8 cellular contexts compared by ENCODE assay signal in the genomic region with DNA sequence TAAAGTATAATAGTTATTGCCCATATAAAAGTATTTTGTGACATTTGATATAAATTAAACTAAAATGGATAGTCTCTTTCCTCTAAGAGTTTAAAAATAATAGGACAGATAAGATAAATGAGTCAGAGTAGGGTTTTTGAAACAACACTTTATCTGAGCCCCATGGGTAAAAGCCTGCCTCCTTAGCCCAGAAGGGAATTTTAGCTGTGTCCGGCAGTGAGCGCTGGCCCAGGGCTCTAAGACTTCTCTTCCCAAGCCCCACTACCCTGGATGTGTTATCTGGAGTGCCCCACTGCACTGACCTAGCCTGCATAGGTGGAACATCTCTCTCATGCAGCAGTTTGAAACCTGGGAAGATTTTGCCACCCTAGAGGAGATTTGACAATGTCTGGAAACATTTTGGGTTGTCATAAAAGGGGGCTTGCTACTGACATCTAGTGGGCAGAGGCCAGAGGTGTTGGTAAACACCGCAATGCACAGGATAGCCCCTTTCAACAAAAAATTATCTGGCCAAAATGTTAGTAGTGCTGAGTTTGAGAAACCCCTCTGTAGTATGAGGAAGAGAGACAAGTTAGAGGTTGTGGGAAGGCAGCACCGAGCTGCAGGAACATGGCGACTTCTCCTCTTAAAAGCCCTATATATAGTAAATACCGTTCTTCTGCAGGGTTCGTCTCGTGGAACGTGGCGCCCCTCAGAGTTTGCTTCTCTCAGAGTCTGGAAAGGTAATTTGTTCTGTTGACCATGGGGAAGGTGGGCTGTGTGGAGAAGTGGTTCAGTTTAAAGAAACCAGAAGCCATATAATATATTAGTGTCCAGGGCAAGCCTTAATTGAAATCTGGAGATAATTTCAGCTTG. TPM values are rescaled to one million over a fixed set of nuclear protein-coding genes. Genes with fewer than 3 reads are reported as not detected.
DNase-seq lines count a peak whose midpoint lies in the region; ATAC-seq and TF ChIP-seq lines count a peak whose summit lies in the region.

No MANE protein-coding gene starts in this region.

- no peak overlapping the region for H2BK120ac ChIP-seq in mesenchymal stem cell (ENCODE audit: low read depth, low read length)

- H3K4me3 ChIP-seq in AG09309 (ENCODE audit: control insufficient read depth, low read depth, low read length): no peak overlapping the region
- no peak overlapping the region for H3K4me3 ChIP-seq in OCI-LY3 (ENCODE audit: low read length)
- H3K4me3 ChIP-seq in mesenchymal stem cell (ENCODE audit: insufficient read depth in 1 of 2, low read depth in 1 of 2, low read length in 2 of 2): no peak overlapping the region

- H3K27me3 ChIP-seq in OCI-LY3 (ENCODE audit: low read depth, low read length) (no peaks in the 10 kb centered on the region), mesenchymal stem cell (ENCODE audit: control insufficient read depth in 1 of 2, insufficient read depth in 1 of 2, low read length in 2 of 2) (no peaks in the 10 kb centered on the region)

- no peak overlapping the region for H3K18ac ChIP-seq in mesenchymal stem cell (ENCODE audit: low read depth in 1 of 2, low read length in 2 of 2)

- no peak overlapping the region for H3K4ac ChIP-seq in mesenchymal stem cell (ENCODE audit: low read depth in 1 of 2, low read length in 2 of 2)

- no peak overlapping the region for H2BK12ac ChIP-seq in mesenchymal stem cell (ENCODE audit: low read length in 2 of 2)

- TF ChIP-seq CTCF in AG09309 (IDR thresholded peaks at IDR 0.05; ENCODE audit: control insufficient read depth, insufficient read depth, low read depth, low read length, missing control alignments) (peak; percentile 71), GM10266 (IDR thresholded peaks at IDR 0.05; ENCODE audit: control insufficient read depth, insufficient read depth, low read depth, missing control alignments) (peak; percentile 54), OCI-LY3 (IDR thresholded peaks at IDR 0.05; ENCODE audit: low read depth, low read length) (peak; percentile 68)

- H3K4me2 ChIP-seq in OCI-LY3 (ENCODE audit: low read length) (no peak overlapping the region), mesenchymal stem cell (ENCODE audit: low read length, poor library complexity, severe bottlenecking) (no peak overlapping the region)

- 95% methylated on average over 10 of the region's 10 CpGs for WGBS in mesenchymal stem cell

- H3K27ac ChIP-seq in OCI-LY3 (ENCODE audit: low read length) (no peak overlapping the region), mesenchymal stem cell (ENCODE audit: low read length, poor library complexity, severe bottlenecking) (no peak overlapping the region)

- H3K9ac ChIP-seq in OCI-LY3 (ENCODE audit: low read length) (no peak overlapping the region), mesenchymal stem cell (ENCODE audit: low read length) (no peak overlapping the region)

- no peak overlapping the region for H2BK5ac ChIP-seq in mesenchymal stem cell (ENCODE audit: low read depth, low read length, poor library complexity, severe bottlenecking)

- H2BK15ac ChIP-seq in mesenchymal stem cell (ENCODE audit: low read depth, poor library complexity, severe bottlenecking): no peak overlapping the region

- H3K4me1 ChIP-seq in OCI-LY3 (ENCODE audit: low read length) (no peaks in the 10 kb centered on the region), mesenchymal stem cell (ENCODE audit: control insufficient read depth, insufficient read depth, low read depth, low read length) (no peaks in the 10 kb centered on the region)

- H3K36me3 ChIP-seq in OCI-LY3 (replicated peaks; ENCODE audit: low read depth, low read length) (peaks cover 12% of the 10 kb centered on the region), mesenchymal stem cell (ENCODE audit: control insufficient read depth in 1 of 2, insufficient read depth in 2 of 2, low read depth in 1 of 2, low read length in 2 of 2) (peaks cover 50 to 71% of the 10 kb centered on the region in 2 experiments)

- H3K23ac ChIP-seq in mesenchymal stem cell (ENCODE audit: low read length in 2 of 2): no peak overlapping the region

- H4K8ac ChIP-seq in mesenchymal stem cell (ENCODE audit: low read length): no peak overlapping the region

- H2AK5ac ChIP-seq in mesenchymal stem cell (ENCODE audit: low read length, severe bottlenecking): no peak overlapping the region

- H2AFZ ChIP-seq in OCI-LY3 (ENCODE audit: low read depth, low read length): no peak overlapping the region
- no peak overlapping the region for H2AFZ ChIP-seq in mesenchymal stem cell (ENCODE audit: low read depth, low read length)

- no peak for ATAC-seq in GM21423 (IDR thresholded peaks at IDR 0.05; ENCODE audit: unreplicated experiment)

- H3K79me2 ChIP-seq in OCI-LY3 (ENCODE audit: low read length): no peaks in the 10 kb centered on the region

- no peak overlapping the region for H3K14ac ChIP-seq in mesenchymal stem cell (ENCODE audit: low read length in 2 of 2)

- H3K9me3 ChIP-seq in OCI-LY3 (ENCODE audit: insufficient read depth, low read length): no peaks in the 10 kb centered on the region
- no peaks in the 10 kb centered on the region for H3K9me3 ChIP-seq in mesenchymal stem cell (ENCODE audit: control insufficient read depth, low read length)

- DNase-seq in AG09309 (ENCODE audit: low read depth): no peak
- DNase-seq in GM10266 (ENCODE audit: extremely low spot score): peak; percentile 19
- peak; percentile 63 for DNase-seq in dermis blood vessel endothelial cell
- DNase-seq in mesenchymal stem cell: peak; percentile 46
- DNase-seq in activated effector memory CD4-positive, alpha-beta T cell treated with anti-CD3 and anti-CD28 coated beads, Interleukin-2, amount 50 U/mL, for 16 hours: no peak
- no peak for DNase-seq in stimulated activated naive CD4-positive, alpha-beta T cell treated with Interleukin-2 at 50 U/mL for 16 hours (lab: John Stamatoyannopoulos, UW)

- H4K91ac ChIP-seq in mesenchymal stem cell (ENCODE audit: low read length): no peak overlapping the region

- no peaks in the 10 kb centered on the region for H4K20me1 ChIP-seq in OCI-LY3 (ENCODE audit: insufficient read depth, low read length)

- H3K79me1 ChIP-seq in mesenchymal stem cell (replicated peaks; ENCODE audit: low read length, poor library complexity, severe bottlenecking): no peaks in the 10 kb centered on the region

RNA-seq across cellular contexts. Expression of a gene that starts 29.3 kb away (rescaled TPM):
- total RNA-seq in dermis blood vessel endothelial cell: 14.6 and 21.3 TPM in 2 replicates
- polyA plus RNA-seq in mesenchymal stem cell (2013, experiment 1 of 2): 20.1 TPM
- polyA plus RNA-seq in mesenchymal stem cell (2013, experiment 2 of 2): 20.0 TPM

Comparison
In these comparisons a context has a peak if more than half of its experiments do, and no peak if none do; other contexts are left out.
1. DNase-seq: peak in GM10266 (single experiment), dermis blood vessel endothelial cell (single experiment) and mesenchymal stem cell (single experiment); none in AG09309 (single experiment), activated effector memory CD4-positive, alpha-beta T cell treated with anti-CD3 and anti-CD28 coated beads, Interleukin-2, amount 50 U/mL, for 16 hours (single experiment) and stimulated activated naive CD4-positive, alpha-beta T cell treated with Interleukin-2 at 50 U/mL for 16 hours (single experiment).
2. Peak in every context shown above with its lines, with median percentiles within 50 percentile points of each other: CTCF ChIP-seq.